Comparison of ENCODE assay signal across 17 cellular contexts in genomic region chr10:7475954-7476353, GRCh38.
DNase-seq lines count a peak whose midpoint lies in the region; ATAC-seq, FAIRE-seq and TF ChIP-seq lines count a peak whose summit lies in the region.
"Had no signal": no experiment of that assay in that cellular context is flagged by ENCODE, and none has a peak within 500 bp of the region (broad histone marks: within the 10 kb centered on the region; RNA-seq: fewer than 3 reads in every experiment).

No MANE protein-coding gene starts in this region.

- H3K27me3 ChIP-seq in transverse colon, result no peaks in the 10 kb centered on the region
- peaks cover 0 to 2% of the 10 kb centered on the region in 2 donors for H3K27me3 ChIP-seq in aorta (ENCODE audit: control insufficient read depth in 1 of 2, insufficient read depth in 2 of 2, low read length in 1 of 2)
- H3K27me3 ChIP-seq: spleen had no signal

- no peak for TF ChIP-seq EP300 in transverse colon (IDR thresholded peaks at IDR 0.05; ENCODE audit: low read depth)

- no peaks in the 10 kb centered on the region for H3K9me3 ChIP-seq in T-helper 17 cell (ENCODE audit: control insufficient read depth, low read length, poor library complexity, severe bottlenecking)
- H3K9me3 ChIP-seq in transverse colon, result no peaks in the 10 kb centered on the region
- H3K9me3 ChIP-seq in aorta (ENCODE audit: control insufficient read depth, low read length), result no peaks in the 10 kb centered on the region

- intact Hi-C loops in transverse colon (cut with DNase I; ENCODE audit: low total_unique reads), result no loop called here
- intact Hi-C loops in aorta (cut with DNase I), result no loop called here

- FAIRE-seq in frontal cortex (lab: Jason Lieb, UNC) (no peak), HTR-8/SVneo (lab: Jason Lieb, UNC) (no peak)
- FAIRE-seq: endothelial cell of umbilical vein had no signal

- WGBS in transverse colon (ENCODE audit: low coverage in 1 of 2), 2 donors, result 55 to 65% methylated on average over 5 of the region's 5 CpGs
- 12 to 23% methylated on average over 5 of the region's 5 CpGs for WGBS in aorta, 2 donors

- TF ChIP-seq CTCF in transverse colon (IDR thresholded peaks at IDR 0.05), result no peak

- TF ChIP-seq POLR2A in transverse colon (IDR thresholded peaks at IDR 0.05), result no peak

- H3K27me3 Mint-ChIP-seq in T-helper 17 cell, result no peaks in the 10 kb centered on the region
- H3K27me3 Mint-ChIP-seq: activated naive CD8-positive, alpha-beta T cell treated with anti-CD3 and anti-CD28 coated beads, Interleukin-2, amount 50 U/mL, for 24 hours; CD8-positive, alpha-beta memory T cell; stimulated activated naive CD8-positive, alpha-beta T cell treated with anti-CD3 and anti-CD28 coated beads, Interleukin-15, amount 100 ng/mL, for 72 hours had no signal

- peak overlapping the region; percentile 20 to 44 (median 32) for H3K27ac ChIP-seq in transverse colon
- no peak overlapping the region for H3K27ac ChIP-seq in aorta (ENCODE audit: low read depth in 1 of 2, low read length in 2 of 2)
- H3K27ac ChIP-seq: RWPE1 had no signal

- H3K4me3 ChIP-seq in transverse colon (no peak overlapping the region), aorta (ENCODE audit: low read length in 2 of 2) (no peak overlapping the region)
- H3K4me3 ChIP-seq: spleen had no signal

- peaks cover 0 to 11% (median 2%) of the 10 kb centered on the region in 4 donors for H3K4me1 ChIP-seq in transverse colon
- H3K4me1 ChIP-seq in aorta (ENCODE audit: control insufficient read depth in 1 of 2, insufficient read depth in 2 of 2, low read length in 2 of 2), result no peaks in the 10 kb centered on the region

- H3K4me3 Mint-ChIP-seq in T-helper 17 cell, result no peak overlapping the region
- H3K4me3 Mint-ChIP-seq: activated naive CD8-positive, alpha-beta T cell treated with anti-CD3 and anti-CD28 coated beads, Interleukin-2, amount 50 U/mL, for 24 hours; CD8-positive, alpha-beta memory T cell; stimulated activated naive CD8-positive, alpha-beta T cell treated with anti-CD3 and anti-CD28 coated beads, Interleukin-15, amount 100 ng/mL, for 72 hours had no signal

- peak overlapping the region; percentile 49 for H3K27ac Mint-ChIP-seq in T-helper 17 cell
- H3K27ac Mint-ChIP-seq: activated naive CD8-positive, alpha-beta T cell treated with anti-CD3 and anti-CD28 coated beads, Interleukin-2, amount 50 U/mL, for 24 hours had no signal

- ATAC-seq in T-helper 17 cell (no peak), left lobe of liver (peak; percentile 52), aorta (ENCODE audit: low FRiP score) (no peak)
- ATAC-seq: activated naive CD8-positive, alpha-beta T cell treated with anti-CD3 and anti-CD28 coated beads, Interleukin-2, amount 50 U/mL, for 24 hours; stimulated activated naive CD8-positive, alpha-beta T cell treated with anti-CD3 and anti-CD28 coated beads, Interleukin-15, amount 100 ng/mL, for 72 hours had no signal

- H3K36me3 ChIP-seq in transverse colon, result no peaks in the 10 kb centered on the region
- H3K36me3 ChIP-seq in aorta (ENCODE audit: control insufficient read depth in 1 of 2, insufficient read depth in 2 of 2, low read length in 1 of 2), result no peaks in the 10 kb centered on the region
- H3K36me3 ChIP-seq: spleen had no signal

- peaks cover 2% of the 10 kb centered on the region for H3K36me3 Mint-ChIP-seq in T-helper 17 cell (ENCODE audit: low read depth)

- DNase-seq in SIG-M5 treated with dmso at 0.1 percent for 504 hours (lab: John Stamatoyannopoulos, UW; ENCODE audit: unreplicated experiment) (peak; percentile 73), SIG-M5 (lab: John Stamatoyannopoulos, UW) (no peak), T-helper 17 cell (no peak), left lobe of liver (ENCODE audit: low spot score) (no peak), transverse colon (no peak), frontal cortex (ENCODE audit: low spot score in 2 of 2) (no peak), aorta (no peak), HTR-8/SVneo (ENCODE audit: insufficient read length, low spot score) (no peak)
- DNase-seq: activated CD4-positive, alpha-beta T cell treated with anti-CD3 and anti-CD28 coated beads for 48 hours; activated naive CD8-positive, alpha-beta T cell treated with anti-CD3 and anti-CD28 coated beads, Interleukin-2, amount 50 U/mL, for 24 hours; CD8-positive, alpha-beta memory T cell; IMR-90; NCI-H526 treated with DMSO at 0.1 percent for 48 hours; spleen; stimulated activated naive CD8-positive, alpha-beta T cell treated with anti-CD3 and anti-CD28 coated beads, Interleukin-15, amount 100 ng/mL, for 72 hours had no signal

- peaks cover 37% of the 10 kb centered on the region for H3K4me1 Mint-ChIP-seq in T-helper 17 cell

- in situ Hi-C loops in transverse colon (cut with MboI; ENCODE audit: low pct_ligation_motif_present in 1 of 4, low pct_unique_long_range_greater_than_20kb in 1 of 4, low sequenced_read_pairs in 3 of 4), result no loop called here

Comparison
In these comparisons a context has a peak if more than half of its experiments do, and no peak if none do; other contexts are left out.
1. H3K27ac ChIP-seq: peak in transverse colon (4 of 4); none in aorta (0 of 2).